1 cellular context compared by ENCODE assay signal in genomic region chr14:20343855-20344205, GRCh38.
TF ChIP-seq lines count a peak whose summit lies in the region.

No MANE protein-coding gene starts in this region.

TF ChIP-seq in IMR-90, 13 proteins besides CTCF, POLR2A, EP300 and RAD21:
- TF ChIP-seq MAFK (IDR thresholded peaks at IDR 0.05; ENCODE audit: low read depth, low read length), result no peak
- no peak for TF ChIP-seq FOS (IDR thresholded peaks at IDR 0.05; ENCODE audit: low read depth, low read length)
- TF ChIP-seq BHLHE40 (IDR thresholded peaks at IDR 0.05; ENCODE audit: low read depth, low read length), result no peak
- no peak for TF ChIP-seq MAZ (IDR thresholded peaks at IDR 0.05; ENCODE audit: borderline replicate concordance, low read depth, low read length)
- no peak for TF ChIP-seq USF2 (IDR thresholded peaks at IDR 0.05; ENCODE audit: low read depth, low read length)
- no peak for TF ChIP-seq MXI1 (IDR thresholded peaks at IDR 0.05; ENCODE audit: borderline replicate concordance, low read depth, low read length)
- TF ChIP-seq, protein P1, sequence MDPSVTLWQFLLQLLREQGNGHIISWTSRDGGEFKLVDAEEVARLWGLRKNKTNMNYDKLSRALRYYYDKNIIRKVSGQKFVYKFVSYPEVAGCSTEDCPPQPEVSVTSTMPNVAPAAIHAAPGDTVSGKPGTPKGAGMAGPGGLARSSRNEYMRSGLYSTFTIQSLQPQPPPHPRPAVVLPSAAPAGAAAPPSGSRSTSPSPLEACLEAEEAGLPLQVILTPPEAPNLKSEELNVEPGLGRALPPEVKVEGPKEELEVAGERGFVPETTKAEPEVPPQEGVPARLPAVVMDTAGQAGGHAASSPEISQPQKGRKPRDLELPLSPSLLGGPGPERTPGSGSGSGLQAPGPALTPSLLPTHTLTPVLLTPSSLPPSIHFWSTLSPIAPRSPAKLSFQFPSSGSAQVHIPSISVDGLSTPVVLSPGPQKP (IDR thresholded peaks at IDR 0.05; ENCODE audit: borderline replicate concordance, low read depth, low read length), result no peak
- no peak for TF ChIP-seq SMC3 (IDR thresholded peaks at IDR 0.05; ENCODE audit: low read depth, low read length)
- TF ChIP-seq CEBPB (IDR thresholded peaks at IDR 0.05; ENCODE audit: low read depth, low read length), result no peak
- TF ChIP-seq CHD1 (IDR thresholded peaks at IDR 0.05; ENCODE audit: low read depth, low read length), result no peak
- TF ChIP-seq NFE2L2 (IDR thresholded peaks at IDR 0.05; ENCODE audit: low read depth, low read length), result no peak
- TF ChIP-seq RFX5 (IDR thresholded peaks at IDR 0.05; ENCODE audit: low read depth, low read length), result no peak
- no peak for TF ChIP-seq RCOR1 (IDR thresholded peaks at IDR 0.05; ENCODE audit: insufficient replicate concordance, low read length)
